ENCODE assay signal across 11 cellular contexts in genomic region chr17:61400786-61401279, GRCh38. TPM values are rescaled to one million over a fixed set of nuclear protein-coding genes. Genes with fewer than 3 reads are reported as not detected.
DNase-seq lines count a peak whose midpoint lies in the region; ATAC-seq, FAIRE-seq and TF ChIP-seq lines count a peak whose summit lies in the region.
"Had no signal": no experiment of that assay in that cellular context is flagged by ENCODE, and none has a peak within 500 bp of the region (broad histone marks: within the 10 kb centered on the region; RNA-seq: fewer than 3 reads in every experiment).

No MANE protein-coding gene starts in this region.

- H4K20me1 ChIP-seq in PC-9 (ENCODE audit: insufficient read depth) (no peaks in the 10 kb centered on the region), endothelial cell of umbilical vein (replicated peaks; ENCODE audit: control insufficient read depth, extremely low read depth, insufficient read depth, low read length) (no peaks in the 10 kb centered on the region), osteoblast (ENCODE audit: insufficient read depth, low read length) (peaks cover 17% of the 10 kb centered on the region)

- H3K27ac ChIP-seq in PC-9, result no peak overlapping the region
- H3K27ac ChIP-seq in endothelial cell of umbilical vein (ENCODE audit: insufficient read depth, low read depth, low read length), result no peak overlapping the region
- peak overlapping the region; percentile 86 for H3K27ac ChIP-seq in osteoblast (ENCODE audit: low read depth, low read length)

- H3K27me3 ChIP-seq in BJ (ENCODE audit: control insufficient read depth, insufficient read depth, low read length), result no peaks in the 10 kb centered on the region
- H3K27me3 ChIP-seq in PC-9 (ENCODE audit: insufficient read depth, low read depth), result no peaks in the 10 kb centered on the region
- peaks cover 73 to 86% of the 10 kb centered on the region in 2 experiments for H3K27me3 ChIP-seq in endothelial cell of umbilical vein (ENCODE audit: control insufficient read depth in 2 of 2, insufficient read depth in 2 of 2, low read length in 2 of 2)
- no peaks in the 10 kb centered on the region for H3K27me3 ChIP-seq in osteoblast (ENCODE audit: insufficient read depth, low read length)

- H2AFZ ChIP-seq in PC-9 (no peak overlapping the region), endothelial cell of umbilical vein (ENCODE audit: low read depth, low read length) (no peak overlapping the region), osteoblast (ENCODE audit: low read length) (no peak overlapping the region)

- no peaks in the 10 kb centered on the region for H3K9me2 ChIP-seq in PC-9 (ENCODE audit: insufficient read depth)

- no peak for FAIRE-seq in endothelial cell of umbilical vein (lab: Jason Lieb, UNC)
- FAIRE-seq: GM12891 had no signal

- no peak for DNase-seq in BJ (ENCODE audit: low read depth)
- no peak for DNase-seq in PC-9
- DNase-seq in endothelial cell of umbilical vein (ENCODE audit: low read depth, low spot score), result no peak
- DNase-seq in osteoblast (ENCODE audit: insufficient read length, low spot score, missing footprints), result peak; percentile 98
- DNase-seq in activated CD4-positive, CD25-positive, alpha-beta regulatory T cell (lab: John Stamatoyannopoulos, UW), result no peak
- DNase-seq in left colon, result no peak
- DNase-seq: stimulated activated CD4-positive, alpha-beta T cell treated with anti-CD3 and anti-CD28 coated beads, Interleukin-2, amount 100 ng/mL, for 24 hours had no signal

- H3K9ac ChIP-seq in endothelial cell of umbilical vein (replicated peaks; ENCODE audit: extremely low read depth, insufficient read depth, low read length), result no peak overlapping the region

- H3K9me1 ChIP-seq in endothelial cell of umbilical vein (replicated peaks; ENCODE audit: control insufficient read depth, extremely low read depth, insufficient read depth, low read length), result no peaks in the 10 kb centered on the region

- H3F3A ChIP-seq in PC-9 (ENCODE audit: insufficient read depth, low read depth), result no peaks in the 10 kb centered on the region

- TSS peak; percentile 31 for BruUV-seq in PC-9 (replicated peaks; lab: Mats Ljungman, UMichigan)
- BruUV-seq in endothelial cell of umbilical vein (replicated peaks; lab: Mats Ljungman, UMichigan), result no TSS peak

- TF ChIP-seq CTCF in BJ (IDR thresholded peaks at IDR 0.05; ENCODE audit: insufficient read depth, low read depth, low read length) (no peak), PC-9 (conservative IDR thresholded peaks at IDR 0.05) (no peak), endothelial cell of umbilical vein (IDR thresholded peaks at IDR 0.05; ENCODE audit: extremely low read depth in 1 of 2, insufficient read depth in 1 of 2, low read depth in 1 of 2, low read length in 2 of 2) (no peak), osteoblast (IDR thresholded peaks at IDR 0.05; ENCODE audit: extremely low read depth, low read depth, low read length) (no peak)

- POLR2A ChIA-PET in BJ (lab: Charles Lee) (no interaction called here), PC-9 (lab: Charles Lee; ENCODE audit: unreplicated experiment) (interaction anchor here (0.6 kb wide), 1 partner anchor 462 kb away, joined by 19 read pairs; the partner anchor contains the start of gene BRIP1), endothelial cell of umbilical vein (lab: Charles Lee) (no interaction called here)

- H3K36me3 ChIP-seq in BJ (ENCODE audit: control insufficient read depth, insufficient read depth, low read length), result peaks cover 21% of the 10 kb centered on the region
- no peaks in the 10 kb centered on the region for H3K36me3 ChIP-seq in PC-9 (ENCODE audit: low read depth)
- H3K36me3 ChIP-seq in endothelial cell of umbilical vein (ENCODE audit: control insufficient read depth in 2 of 2, extremely low read depth in 1 of 2, insufficient read depth in 2 of 2, low read length in 2 of 2), result no peaks in the 10 kb centered on the region
- peaks cover 28% of the 10 kb centered on the region for H3K36me3 ChIP-seq in osteoblast (ENCODE audit: insufficient read depth, low read length)

- no peak for ATAC-seq in GM18505 (IDR thresholded peaks at IDR 0.05; ENCODE audit: unreplicated experiment)
- ATAC-seq in GM21825 (IDR thresholded peaks at IDR 0.05; ENCODE audit: unreplicated experiment), result no peak
- no peak for ATAC-seq in left colon

- TF ChIP-seq POLR2A in endothelial cell of umbilical vein (IDR thresholded peaks at IDR 0.05; ENCODE audit: low read depth, low read length) (no peak), GM18505 (IDR thresholded peaks at IDR 0.05; ENCODE audit: borderline replicate concordance, extremely low read depth, insufficient read depth, insufficient read length) (no peak)

- CTCF ChIA-PET in BJ (lab: Yijun Ruan, JAX), result interaction anchor here (1.3 to 3.1 kb wide), 5 partner anchors 9 to 400 kb away, joined by 3 to 18 read pairs (median 7); no protein-coding TSS in a partner anchor
- CTCF ChIA-PET in PC-9 (lab: Charles Lee), result no interaction called here
- CTCF ChIA-PET in endothelial cell of umbilical vein (lab: Charles Lee), result interaction anchor here (0.8 to 1.1 kb wide), 2 partner anchors 8 to 11 kb away, joined by 3 to 4 read pairs; no protein-coding TSS in a partner anchor

- H3K4me3 ChIP-seq in BJ (ENCODE audit: low read depth, low read length) (peak overlapping the region; percentile 78), PC-9 (peak overlapping the region; percentile 45; the same call in 1 of the 2 replicates), endothelial cell of umbilical vein (replicated peaks in 1 of 3; ENCODE audit: insufficient read depth in 1 of 3, low read depth in 1 of 3, low read length in 3 of 3) (no peak overlapping the region), osteoblast (ENCODE audit: insufficient read depth, low read length) (peak overlapping the region; percentile 88)

- no peaks in the 10 kb centered on the region; the same call in 1 of the 2 replicates for H3K4me1 ChIP-seq in PC-9 (replicated peaks; ENCODE audit: insufficient read depth)
- H3K4me1 ChIP-seq in endothelial cell of umbilical vein (ENCODE audit: control insufficient read depth, extremely low read depth, insufficient read depth, low read length), result no peaks in the 10 kb centered on the region
- peaks cover 36% of the 10 kb centered on the region for H3K4me1 ChIP-seq in osteoblast (ENCODE audit: insufficient read depth, low read length)

- dilution Hi-C loops in endothelial cell of umbilical vein (cut with MboI; ENCODE audit: extremely low pct_ligation_motif_present, low sequenced_read_pairs), result no loop called here

- H3K79me2 ChIP-seq in PC-9 (ENCODE audit: low read depth), result no peaks in the 10 kb centered on the region
- no peaks in the 10 kb centered on the region for H3K79me2 ChIP-seq in endothelial cell of umbilical vein (ENCODE audit: control insufficient read depth, insufficient read depth, low read length)
- H3K79me2 ChIP-seq in osteoblast (ENCODE audit: insufficient read depth, low read length), result peaks cover 90% of the 10 kb centered on the region

- H3K9me3 ChIP-seq in PC-9 (ENCODE audit: insufficient read depth, low read depth), result no peaks in the 10 kb centered on the region
- no peaks in the 10 kb centered on the region for H3K9me3 ChIP-seq in endothelial cell of umbilical vein (replicated peaks; ENCODE audit: control insufficient read depth, insufficient read depth, low read length)
- no peaks in the 10 kb centered on the region for H3K9me3 ChIP-seq in osteoblast (ENCODE audit: low read depth, low read length)

- intact Hi-C loops in PC-9 (cut with micrococcal nuclease; ENCODE audit: unreplicated experiment), result no loop called here
- intact Hi-C loops in endothelial cell of umbilical vein (cut with micrococcal nuclease), result no loop called here
- intact Hi-C loops in left colon (cut with DNase I, micrococcal nuclease), result no loop called here

- H3K4me2 ChIP-seq in PC-9 (peak overlapping the region; percentile 79), endothelial cell of umbilical vein (ENCODE audit: insufficient read depth, low read length) (no peak overlapping the region), osteoblast (ENCODE audit: insufficient read depth, low read length) (peak overlapping the region; percentile 90)

TF ChIP-seq in endothelial cell of umbilical vein, 7 proteins besides CTCF, POLR2A, EP300 and RAD21:
- peak; percentile 88 for TF ChIP-seq EZH2 (IDR thresholded peaks at IDR 0.05; ENCODE audit: borderline replicate concordance, low read depth, low read length, severe bottlenecking)
- no peak for TF ChIP-seq JUN (IDR thresholded peaks at IDR 0.05; ENCODE audit: borderline replicate concordance, insufficient read depth, insufficient read length, low read depth)

RNA-seq across cellular contexts. Expression of gene TBX2, which starts 1.2 kb away (rescaled TPM):
- polyA plus RNA-seq in BJ (2011; rRNA removed), result 4.3 and 7.8 TPM in 2 replicates
- polyA minus RNA-seq in BJ (2011; rRNA and poly(A)+ RNA removed), result 8.2 and 9.0 TPM in 2 replicates
- 0.44 and 0.60 TPM in 2 replicates for total RNA-seq in PC-9 (2021)
- total RNA-seq in endothelial cell of umbilical vein, result not detected in 2 replicates
- not detected in 2 replicates for polyA plus RNA-seq in endothelial cell of umbilical vein
- polyA plus RNA-seq in endothelial cell of umbilical vein (2011; cell fraction: cytosol; rRNA removed), result 0.01 TPM in 1 of 2 replicates, not detected in the other
- not detected in 2 replicates for polyA plus RNA-seq in endothelial cell of umbilical vein (2011; cell fraction: nucleus; rRNA removed)
- not detected in 2 replicates for polyA plus RNA-seq in endothelial cell of umbilical vein (2012)
- not detected in 2 replicates for polyA minus RNA-seq in endothelial cell of umbilical vein
- polyA minus RNA-seq in endothelial cell of umbilical vein (2011; cell fraction: cytosol; rRNA and poly(A)+ RNA removed), result 0.82 TPM
- polyA minus RNA-seq in endothelial cell of umbilical vein (2011; cell fraction: nucleus; rRNA and poly(A)+ RNA removed), result not detected in 2 replicates
- total RNA-seq in osteoblast, result 10.3 and 11.6 TPM in 2 replicates
- total RNA-seq in left colon, result 10 to 100 TPM in 1 of 2 donors, 1 to 10 TPM in 1; 5.8 to 11.7 TPM

RNA-seq across cellular contexts. Expression of gene TBX4, which starts 51.4 kb away (rescaled TPM):
- polyA plus RNA-seq in BJ (2011; rRNA removed) (2.8 and 3.7 TPM in 2 replicates), endothelial cell of umbilical vein (not detected in 2 replicates)
- 2.3 and 2.4 TPM in 2 replicates for polyA minus RNA-seq in BJ (2011; rRNA and poly(A)+ RNA removed)
- total RNA-seq in PC-9 (2021) (0.88 TPM in 1 of 2 replicates, not detected in the other), endothelial cell of umbilical vein (not detected in 2 replicates), osteoblast (0.59 TPM in 1 of 2 replicates, not detected in the other), left colon (not detected)
- not detected in 2 replicates for polyA plus RNA-seq in endothelial cell of umbilical vein (2011; cell fraction: cytosol; rRNA removed)
- polyA plus RNA-seq in endothelial cell of umbilical vein (2011; cell fraction: nucleus; rRNA removed), result not detected in 2 replicates
- polyA plus RNA-seq in endothelial cell of umbilical vein (2012), result not detected in 2 replicates
- not detected in 2 replicates for polyA minus RNA-seq in endothelial cell of umbilical vein
- not detected for polyA minus RNA-seq in endothelial cell of umbilical vein (2011; cell fraction: cytosol; rRNA and poly(A)+ RNA removed)
- polyA minus RNA-seq in endothelial cell of umbilical vein (2011; cell fraction: nucleus; rRNA and poly(A)+ RNA removed), result not detected in 2 replicates
- total RNA-seq: activated T-helper 2 cell treated with anti-CD3 and anti-CD28 coated beads, Interferon-gamma antibody, Interleukin-2, Interleukin-4, amounts not matched to agents 10 μg/mL and 5 μg/mL and 100 μg/mL, durations not matched to agents 14 hours and 24 hours and 36 hours had no signal

Comparison
In these comparisons a context has a peak if more than half of its experiments do, and no peak if none do; other contexts are left out.
1. H3K4me3 ChIP-seq: peak in BJ (single experiment), PC-9 (single experiment) and osteoblast (single experiment); none in endothelial cell of umbilical vein (0 of 3).